5 cellular contexts compared by ENCODE assay signal in the genomic region with DNA sequence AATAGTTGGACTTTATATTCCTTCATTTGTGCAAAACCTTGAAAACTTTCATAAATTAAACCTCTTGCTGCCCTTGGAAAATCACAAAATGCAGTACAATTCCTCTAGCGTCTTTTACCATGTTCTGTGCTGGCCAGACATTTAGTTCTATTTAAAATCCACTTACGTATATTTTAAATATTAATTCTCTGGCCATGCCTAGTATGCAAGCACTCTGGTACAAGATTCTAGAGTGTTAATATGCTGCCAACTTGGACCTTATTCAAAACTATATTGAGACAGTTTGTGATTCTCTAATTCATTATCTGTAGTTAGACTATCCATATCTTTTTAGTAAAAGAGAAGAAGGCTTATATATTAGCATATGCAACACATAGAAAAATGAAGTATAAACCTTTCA.
"Had no signal": no experiment of that assay in that cellular context is flagged by ENCODE, and none has a peak within 500 bp of the region (broad histone marks: within the 10 kb centered on the region; RNA-seq: fewer than 3 reads in every experiment).

No MANE protein-coding gene starts in this region.

- H3K4me3 ChIP-seq: GM23338 had no signal

- DNase-seq: H9 had no signal

- ATAC-seq: GM23338 had no signal

- FAIRE-seq: H1, H54, HTR-8/SVneo had no signal
